27 cellular contexts compared by ENCODE assay signal in genomic region chr2:187935126-187935525, GRCh38.
"Had no signal": no experiment of that assay in that cellular context is flagged by ENCODE, and none has a peak within 500 bp of the region (broad histone marks: within the 10 kb centered on the region; RNA-seq: fewer than 3 reads in every experiment).

No MANE protein-coding gene starts in this region.

- ATAC-seq: foreskin keratinocyte; left colon; naive thymus-derived CD4-positive, alpha-beta T cell; right lobe of liver; stimulated activated naive CD8-positive, alpha-beta T cell treated with anti-CD3 and anti-CD28 coated beads, Interleukin-15, amount 100 ng/mL, for 72 hours had no signal

- DNase-seq: colonic mucosa; effector CD8-positive, alpha-beta T cell; foreskin keratinocyte; glutamatergic neuron; hypothalamus; immature natural killer cell; islet precursor cell; kidney glomerular epithelial cell; left colon; mesendoderm; midbrain; naive thymus-derived CD4-positive, alpha-beta T cell; occipital lobe; ovary; psoas muscle; right lobe of liver; stimulated activated CD4-positive, alpha-beta T cell treated with anti-CD3 and anti-CD28 coated beads, Interleukin-12 subunit alpha, Interleukin-12 subunit beta, amount 100 ng/mL, for 4 hours; stimulated activated CD4-positive, alpha-beta T cell treated with anti-CD3 and anti-CD28 coated beads, Interleukin-1b, Interleukin-23, amount 100 ng/mL, for 48 hours; stimulated activated CD4-positive, alpha-beta T cell treated with anti-CD3 and anti-CD28 coated beads, Interleukin-4, amount 100 ng/mL, for 1 hour; stimulated activated CD8-positive, alpha-beta memory T cell treated with anti-CD3 and anti-CD28 coated beads, Interleukin-4, amount 100 ng/mL, for 48 hours; stimulated activated naive CD4-positive, alpha-beta T cell; stimulated activated naive CD8-positive, alpha-beta T cell treated with anti-CD3 and anti-CD28 coated beads, Interleukin-15, amount 100 ng/mL, for 72 hours; thyroid gland had no signal

- H3K27me3 ChIP-seq: colonic mucosa, esophagus muscularis mucosa, foreskin keratinocyte, ovary, right lobe of liver, suprapubic skin, thyroid gland had no signal

- H3K4me1 ChIP-seq: colonic mucosa, esophagus muscularis mucosa, foreskin keratinocyte, psoas muscle, right lobe of liver, suprapubic skin, thyroid gland had no signal

- H3K9me3 ChIP-seq: colonic mucosa, esophagus muscularis mucosa, ovary, psoas muscle, right lobe of liver, suprapubic skin, thyroid gland had no signal

- H3K27ac ChIP-seq: colonic mucosa, esophagus muscularis mucosa, foreskin keratinocyte, ovary, psoas muscle, right lobe of liver, suprapubic skin, thyroid gland had no signal

- H3K4me3 ChIP-seq: colonic mucosa, esophagus muscularis mucosa, lung, ovary, psoas muscle, right lobe of liver, smooth muscle cell, suprapubic skin, thyroid gland had no signal

- H3K36me3 ChIP-seq: colonic mucosa, esophagus muscularis mucosa, ovary, right lobe of liver, suprapubic skin, thyroid gland had no signal

- H3K4me2 ChIP-seq: smooth muscle cell had no signal
